ENCODE assay signal across 12 cellular contexts in the genomic region with DNA sequence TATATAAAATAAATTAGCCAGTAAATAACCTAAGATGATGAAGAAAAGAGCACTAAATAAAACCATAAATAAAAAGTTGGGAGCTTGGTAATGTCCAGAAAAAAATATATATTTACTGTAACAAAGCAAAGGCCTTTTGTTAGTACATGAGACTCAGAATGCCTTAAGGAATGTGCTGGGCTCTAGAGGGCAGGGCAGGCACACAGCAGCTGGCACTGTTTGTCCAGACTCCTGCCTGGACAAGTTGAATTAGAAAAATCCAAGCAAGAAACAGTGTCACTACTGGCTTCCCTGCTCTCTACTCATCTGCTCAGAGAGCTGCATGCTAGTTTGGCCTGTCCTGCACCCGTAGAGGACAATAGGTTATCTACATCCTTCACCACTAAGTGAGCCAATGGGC. TPM values are rescaled to one million over a fixed set of nuclear protein-coding genes. Genes with fewer than 3 reads are reported as not detected.
DNase-seq lines count a peak whose midpoint lies in the region; ATAC-seq and TF ChIP-seq lines count a peak whose summit lies in the region.
"Had no signal": no experiment of that assay in that cellular context is flagged by ENCODE, and none has a peak within 500 bp of the region (broad histone marks: within the 10 kb centered on the region; RNA-seq: fewer than 3 reads in every experiment).

No MANE protein-coding gene starts in this region.

- POLR2A ChIA-PET in Panc1 (lab: Charles Lee), result no interaction called here

- no peak overlapping the region for H3K9ac ChIP-seq in parathyroid adenoma

- BruUV-seq in Panc1 (replicated peaks; lab: Mats Ljungman, UMichigan), result no TSS peak

- TF ChIP-seq CTCF in Panc1 (IDR thresholded peaks at IDR 0.05) (peak; percentile 73), parathyroid adenoma (IDR thresholded peaks at IDR 0.05) (peak; percentile 58), omental fat pad (IDR thresholded peaks at IDR 0.05) (no peak), GM10266 (IDR thresholded peaks at IDR 0.05; ENCODE audit: control insufficient read depth, insufficient read depth, low read depth, missing control alignments) (no peak)

- H2AFZ ChIP-seq in parathyroid adenoma, result no peak overlapping the region

- H3K27me3 ChIP-seq in Panc1 (ENCODE audit: control insufficient read depth, insufficient read depth, low read length) (peaks cover 6% of the 10 kb centered on the region; the same call in 1 of the 2 replicates), parathyroid adenoma (ENCODE audit: control insufficient read depth, insufficient read depth, low read length) (no peaks in the 10 kb centered on the region)

- DNase-seq in NCI-H2171 treated with DMSO at 0.1 percent for 48 hours (lab: John Stamatoyannopoulos, UW) (peak; percentile 31), NCI-H2171 (lab: John Stamatoyannopoulos, UW) (no peak), Panc1 (ENCODE audit: low read depth, low spot score) (peak; percentile 30), left colon (no peak), omental fat pad (ENCODE audit: low spot score) (no peak), GM10266 (ENCODE audit: extremely low spot score) (no peak)
- DNase-seq: mesendoderm; NCI-H2081 treated with DMSO at 0.1 percent for 48 hours; stimulated activated naive CD4-positive, alpha-beta T cell treated with Interleukin-2 at 50 U/mL for 16 hours had no signal

- in situ Hi-C loops in Panc1 (cut with HindIII; ENCODE audit: low pct_unique_long_range_greater_than_20kb, low sequenced_read_pairs), result no loop called here

- H3K4me3 ChIP-seq in Panc1 (ENCODE audit: low read depth in 2 of 2, low read length in 2 of 2) (no peak overlapping the region), parathyroid adenoma (ENCODE audit: low read depth, low read length) (no peak overlapping the region)

- CTCF ChIA-PET in Panc1 (lab: Charles Lee), result no interaction called here

- intact Hi-C loops in Panc1 (cut with micrococcal nuclease; ENCODE audit: unreplicated experiment), result no loop called here
- intact Hi-C loops in left colon (cut with DNase I, micrococcal nuclease), result no loop called here

- H3K9me3 ChIP-seq in Panc1 (ENCODE audit: control insufficient read depth, insufficient read depth, low read depth, low read length) (no peaks in the 10 kb centered on the region), parathyroid adenoma (ENCODE audit: control insufficient read depth, low read length) (no peaks in the 10 kb centered on the region)

- ATAC-seq in Panc1 (peak; percentile 88), esophagus mucosa (peak; percentile 80), left colon (no peak), omental fat pad (ENCODE audit: low FRiP score) (no peak)

- no peaks in the 10 kb centered on the region for H3K36me3 ChIP-seq in Panc1 (ENCODE audit: control insufficient read depth, insufficient read depth, low read length)
- no peaks in the 10 kb centered on the region for H3K36me3 ChIP-seq in parathyroid adenoma (ENCODE audit: control insufficient read depth, insufficient read depth, low read length)

- no peaks in the 10 kb centered on the region for H3K4me1 ChIP-seq in Panc1 (ENCODE audit: control insufficient read depth, insufficient read depth, low read length)
- H3K4me1 ChIP-seq in parathyroid adenoma, result no peaks in the 10 kb centered on the region

- H3K4me2 ChIP-seq in parathyroid adenoma (ENCODE audit: low read length), result no peak overlapping the region

- H3K27ac ChIP-seq in Panc1 (ENCODE audit: low read length) (no peak overlapping the region), parathyroid adenoma (no peak overlapping the region)

- no peaks in the 10 kb centered on the region for H3K79me2 ChIP-seq in parathyroid adenoma

RNA-seq across cellular contexts. Expression of gene DEFB129, which starts 8.8 kb away (rescaled TPM):
- total RNA-seq in Panc1 (2021; ENCODE audit: unreplicated experiment) (not detected), esophagus mucosa (not detected), left colon (not detected), omental fat pad (not detected)
- polyA plus RNA-seq in Panc1 (2012; ENCODE audit: insufficient read length), result not detected
- total RNA-seq: T-helper 2 cell treated with Interferon-gamma antibody and Interleukin-4, amounts not matched to agents 100 ng/mL and 5 ng/mL, for 36 hours had no signal

RNA-seq across cellular contexts. Expression of gene DEFB132, which starts 21.6 kb away (rescaled TPM):
- total RNA-seq in Panc1 (2021; ENCODE audit: unreplicated experiment) (0.10 TPM), esophagus mucosa (not detected), left colon (not detected), omental fat pad (1 to 10 TPM; 1.5 to 9.2 (median 2.0) TPM)
- 0.10 TPM for polyA plus RNA-seq in Panc1 (2012; ENCODE audit: insufficient read length)
- total RNA-seq: T-helper 2 cell treated with Interferon-gamma antibody and Interleukin-4, amounts not matched to agents 100 ng/mL and 5 ng/mL, for 36 hours had no signal

RNA-seq across cellular contexts. Expression of gene DEFB128, which starts 46.4 kb away (rescaled TPM):
- not detected for total RNA-seq in Panc1 (2021; ENCODE audit: unreplicated experiment)
- polyA plus RNA-seq in Panc1 (2012; ENCODE audit: insufficient read length), result not detected
- not detected for total RNA-seq in esophagus mucosa
- total RNA-seq in left colon, result not detected
- not detected for total RNA-seq in omental fat pad
- total RNA-seq: T-helper 2 cell treated with Interferon-gamma antibody and Interleukin-4, amounts not matched to agents 100 ng/mL and 5 ng/mL, for 36 hours had no signal

RNA-seq across cellular contexts. Expression of gene C20orf96, which starts 54.7 kb away (rescaled TPM):
- 20.5 TPM for total RNA-seq in Panc1 (2021; ENCODE audit: unreplicated experiment)
- 22.6 TPM for polyA plus RNA-seq in Panc1 (2012; ENCODE audit: insufficient read length)
- total RNA-seq in esophagus mucosa, result 2.0 TPM
- total RNA-seq in left colon, result 10 to 100 TPM; 10.1 to 13.1 TPM
- 1 to 10 TPM; 1.4 to 3.0 (median 1.9) TPM for total RNA-seq in omental fat pad

Comparison
In these comparisons a context has a peak if more than half of its experiments do, and no peak if none do; other contexts are left out.
1. DNase-seq: peak in NCI-H2171 treated with DMSO at 0.1 percent for 48 hours (single experiment) and Panc1 (single experiment); none in NCI-H2171 (single experiment), left colon (0 of 2), omental fat pad (single experiment) and GM10266 (single experiment).
2. ATAC-seq: peak in Panc1 (single experiment) and esophagus mucosa (single experiment); none in left colon (single experiment) and omental fat pad (single experiment).
3. CTCF ChIP-seq: peak in Panc1 (single experiment) and parathyroid adenoma (single experiment); none in omental fat pad (0 of 3) and GM10266 (single experiment).